In the genomic region with DNA sequence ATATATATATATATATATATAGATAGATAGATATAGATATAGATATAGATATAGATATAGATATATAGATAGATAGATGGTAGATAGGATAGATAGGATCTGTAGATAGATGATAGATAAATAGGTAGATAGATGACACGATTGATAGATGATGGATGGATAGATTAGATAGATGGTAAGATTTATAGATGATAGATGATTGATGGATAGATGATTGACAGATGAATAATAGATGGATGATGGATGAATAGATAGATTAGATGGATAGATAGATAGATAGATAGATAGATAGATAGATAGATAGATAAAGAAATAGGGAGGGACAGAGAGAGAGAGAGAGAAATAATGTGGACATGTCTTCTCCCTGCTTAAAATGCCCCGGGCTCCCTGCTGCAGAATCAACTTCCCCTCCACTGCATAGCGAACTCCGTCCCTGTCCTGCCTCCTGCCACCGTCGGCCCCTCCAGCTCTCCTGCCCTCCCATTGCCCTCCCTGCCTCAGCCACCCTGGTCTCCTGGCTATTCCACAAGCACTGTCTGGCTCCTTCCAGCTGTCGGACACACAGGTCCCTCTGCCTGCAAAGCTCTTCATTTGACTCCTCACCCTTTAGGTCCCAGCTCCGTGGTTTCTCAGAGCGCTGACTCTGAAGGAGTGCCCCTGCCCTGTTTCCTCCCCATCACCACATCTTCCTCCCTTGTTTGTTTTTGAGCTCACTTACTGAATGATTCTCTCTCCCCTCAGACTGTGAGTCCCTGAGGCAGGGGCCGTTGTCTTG, we compare ENCODE assay signal across 2 cellular contexts.
TF ChIP-seq lines count a peak whose summit lies in the region.

No MANE protein-coding gene starts in this region.

TF ChIP-seq in HEK293, 187 proteins besides CTCF, POLR2A, EP300 and RAD21 (continued from another document):
- peak; percentile 40; the same call in 1 of the 2 replicates for TF ChIP-seq ZNF366 (tag by site-specific recombination; conservative IDR thresholded peaks at IDR 0.05)
- no peak for TF ChIP-seq ZNF121 (tag by site-specific recombination; IDR thresholded peaks at IDR 0.05)

TF ChIP-seq in K562, 482 proteins besides CTCF, POLR2A, EP300 and RAD21 (continued from another document):
- TF ChIP-seq, protein P1, sequence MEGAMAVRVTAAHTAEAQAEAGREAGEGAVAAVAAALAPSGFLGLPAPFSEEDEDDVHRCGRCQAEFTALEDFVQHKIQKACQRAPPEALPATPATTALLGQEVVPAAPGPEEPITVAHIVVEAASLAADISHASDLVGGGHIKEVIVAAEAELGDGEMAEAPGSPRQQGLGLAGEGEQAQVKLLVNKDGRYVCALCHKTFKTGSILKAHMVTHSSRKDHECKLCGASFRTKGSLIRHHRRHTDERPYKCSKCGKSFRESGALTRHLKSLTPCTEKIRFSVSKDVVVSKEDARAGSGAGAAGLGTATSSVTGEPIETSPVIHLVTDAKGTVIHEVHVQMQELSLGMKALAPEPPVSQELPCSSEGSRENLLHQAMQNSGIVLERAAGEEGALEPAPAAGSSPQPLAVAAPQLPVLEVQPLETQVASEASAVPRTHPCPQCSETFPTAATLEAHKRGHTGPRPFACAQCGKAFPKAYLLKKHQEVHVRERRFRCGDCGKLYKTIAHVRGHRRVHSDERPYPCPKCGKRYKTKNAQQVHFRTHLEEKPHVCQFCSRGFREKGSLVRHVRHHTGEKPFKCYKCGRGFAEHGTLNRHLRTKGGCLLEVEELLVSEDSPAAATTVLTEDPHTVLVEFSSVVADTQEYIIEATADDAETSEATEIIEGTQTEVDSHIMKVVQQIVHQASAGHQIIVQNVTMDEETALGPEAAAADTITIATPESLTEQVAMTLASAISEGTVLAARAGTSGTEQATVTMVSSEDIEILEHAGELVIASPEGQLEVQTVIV (CRISPR knock-in tag; IDR thresholded peaks at IDR 0.05; ENCODE audit: borderline replicate concordance) = no peak
- no peak for TF ChIP-seq ZNF408 (CRISPR knock-in tag; IDR thresholded peaks at IDR 0.05; ENCODE audit: low read depth)
- TF ChIP-seq, protein P2, sequence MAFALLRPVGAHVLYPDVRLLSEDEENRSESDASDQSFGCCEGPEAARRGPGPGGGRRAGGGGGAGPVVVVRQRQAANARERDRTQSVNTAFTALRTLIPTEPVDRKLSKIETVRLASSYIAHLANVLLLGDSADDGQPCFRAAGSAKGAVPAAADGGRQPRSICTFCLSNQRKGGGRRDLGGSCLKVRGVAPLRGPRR (CRISPR knock-in tag; IDR thresholded peaks at IDR 0.05) = no peak
- TF ChIP-seq NONO (IDR thresholded peaks at IDR 0.05; ENCODE audit: low read depth in 2 of 2, low read length in 1 of 2) = no peak
- TF ChIP-seq, protein P3, sequence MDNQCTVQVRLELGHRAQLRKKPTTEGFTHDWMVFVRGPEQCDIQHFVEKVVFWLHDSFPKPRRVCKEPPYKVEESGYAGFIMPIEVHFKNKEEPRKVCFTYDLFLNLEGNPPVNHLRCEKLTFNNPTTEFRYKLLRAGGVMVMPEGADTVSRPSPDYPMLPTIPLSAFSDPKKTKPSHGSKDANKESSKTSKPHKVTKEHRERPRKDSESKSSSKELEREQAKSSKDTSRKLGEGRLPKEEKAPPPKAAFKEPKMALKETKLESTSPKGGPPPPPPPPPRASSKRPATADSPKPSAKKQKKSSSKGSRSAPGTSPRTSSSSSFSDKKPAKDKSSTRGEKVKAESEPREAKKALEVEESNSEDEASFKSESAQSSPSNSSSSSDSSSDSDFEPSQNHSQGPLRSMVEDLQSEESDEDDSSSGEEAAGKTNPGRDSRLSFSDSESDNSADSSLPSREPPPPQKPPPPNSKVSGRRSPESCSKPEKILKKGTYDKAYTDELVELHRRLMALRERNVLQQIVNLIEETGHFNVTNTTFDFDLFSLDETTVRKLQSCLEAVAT (IDR thresholded peaks at IDR 0.05) = no peak
- TF ChIP-seq HNRNPL (IDR thresholded peaks at IDR 0.05; ENCODE audit: low read depth, low read length) = no peak
- no peak for TF ChIP-seq PHF20 (IDR thresholded peaks at IDR 0.05; ENCODE audit: partially characterized antibody)
- no peak for TF ChIP-seq HDAC1 (IDR thresholded peaks at IDR 0.05)
- peak; percentile 50; the same call in 1 of the 2 replicates for TF ChIP-seq MTA1 (IDR thresholded peaks at IDR 0.05; ENCODE audit: borderline replicate concordance)
- TF ChIP-seq GATAD2B (IDR thresholded peaks at IDR 0.05; ENCODE audit: borderline replicate concordance) = no peak
- TF ChIP-seq, protein P4, sequence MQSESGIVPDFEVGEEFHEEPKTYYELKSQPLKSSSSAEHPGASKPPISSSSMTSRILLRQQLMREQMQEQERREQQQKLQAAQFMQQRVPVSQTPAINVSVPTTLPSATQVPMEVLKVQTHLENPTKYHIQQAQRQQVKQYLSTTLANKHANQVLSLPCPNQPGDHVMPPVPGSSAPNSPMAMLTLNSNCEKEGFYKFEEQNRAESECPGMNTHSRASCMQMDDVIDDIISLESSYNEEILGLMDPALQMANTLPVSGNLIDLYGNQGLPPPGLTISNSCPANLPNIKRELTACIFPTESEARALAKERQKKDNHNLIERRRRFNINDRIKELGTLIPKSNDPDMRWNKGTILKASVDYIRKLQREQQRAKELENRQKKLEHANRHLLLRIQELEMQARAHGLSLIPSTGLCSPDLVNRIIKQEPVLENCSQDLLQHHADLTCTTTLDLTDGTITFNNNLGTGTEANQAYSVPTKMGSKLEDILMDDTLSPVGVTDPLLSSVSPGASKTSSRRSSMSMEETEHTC (IDR thresholded peaks at IDR 0.05) = no peak
- TF ChIP-seq TAL1 (IDR thresholded peaks at IDR 0.05) = no peak
- no peak for TF ChIP-seq NCOA1 (IDR thresholded peaks at IDR 0.05; ENCODE audit: low read depth)
- TF ChIP-seq DACH1 (IDR thresholded peaks at IDR 0.05; ENCODE audit: partially characterized antibody) = peak; percentile 90
- TF ChIP-seq MCM3 (IDR thresholded peaks at IDR 0.05) = no peak
- no peak for TF ChIP-seq ZNF695 (CRISPR knock-in tag; IDR thresholded peaks at IDR 0.05)
- TF ChIP-seq, protein P5, sequence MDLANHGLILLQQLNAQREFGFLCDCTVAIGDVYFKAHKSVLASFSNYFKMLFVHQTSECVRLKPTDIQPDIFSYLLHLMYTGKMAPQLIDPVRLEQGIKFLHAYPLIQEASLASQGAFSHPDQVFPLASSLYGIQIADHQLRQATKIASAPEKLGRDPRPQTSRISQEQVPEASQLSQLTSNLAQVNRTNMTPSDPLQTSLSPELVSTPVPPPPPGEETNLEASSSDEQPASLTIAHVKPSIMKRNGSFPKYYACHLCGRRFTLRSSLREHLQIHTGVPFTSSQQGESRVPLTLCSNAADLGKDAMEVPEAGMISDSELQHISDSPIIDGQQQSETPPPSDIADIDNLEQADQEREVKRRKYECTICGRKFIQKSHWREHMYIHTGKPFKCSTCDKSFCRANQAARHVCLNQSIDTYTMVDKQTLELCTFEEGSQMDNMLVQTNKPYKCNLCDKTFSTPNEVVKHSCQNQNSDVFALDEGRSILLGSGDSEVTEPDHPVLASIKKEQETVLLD (IDR thresholded peaks at IDR 0.05) = peak; percentile 72
- TF ChIP-seq MAFK (IDR thresholded peaks at IDR 0.05; ENCODE audit: low read length) = no peak
- no peak for TF ChIP-seq FOXJ3 (CRISPR knock-in tag; IDR thresholded peaks at IDR 0.05)
- no peak for TF ChIP-seq NBN (IDR thresholded peaks at IDR 0.05; ENCODE audit: low read depth)
- no peak for TF ChIP-seq ZNF507 (tag; conservative IDR thresholded peaks at IDR 0.05)
- TF ChIP-seq ZNF263 (CRISPR knock-in tag; IDR thresholded peaks at IDR 0.05; ENCODE audit: borderline replicate concordance) = no peak
